Comparison of ENCODE assay signal across 1 cellular context in the genomic region with DNA sequence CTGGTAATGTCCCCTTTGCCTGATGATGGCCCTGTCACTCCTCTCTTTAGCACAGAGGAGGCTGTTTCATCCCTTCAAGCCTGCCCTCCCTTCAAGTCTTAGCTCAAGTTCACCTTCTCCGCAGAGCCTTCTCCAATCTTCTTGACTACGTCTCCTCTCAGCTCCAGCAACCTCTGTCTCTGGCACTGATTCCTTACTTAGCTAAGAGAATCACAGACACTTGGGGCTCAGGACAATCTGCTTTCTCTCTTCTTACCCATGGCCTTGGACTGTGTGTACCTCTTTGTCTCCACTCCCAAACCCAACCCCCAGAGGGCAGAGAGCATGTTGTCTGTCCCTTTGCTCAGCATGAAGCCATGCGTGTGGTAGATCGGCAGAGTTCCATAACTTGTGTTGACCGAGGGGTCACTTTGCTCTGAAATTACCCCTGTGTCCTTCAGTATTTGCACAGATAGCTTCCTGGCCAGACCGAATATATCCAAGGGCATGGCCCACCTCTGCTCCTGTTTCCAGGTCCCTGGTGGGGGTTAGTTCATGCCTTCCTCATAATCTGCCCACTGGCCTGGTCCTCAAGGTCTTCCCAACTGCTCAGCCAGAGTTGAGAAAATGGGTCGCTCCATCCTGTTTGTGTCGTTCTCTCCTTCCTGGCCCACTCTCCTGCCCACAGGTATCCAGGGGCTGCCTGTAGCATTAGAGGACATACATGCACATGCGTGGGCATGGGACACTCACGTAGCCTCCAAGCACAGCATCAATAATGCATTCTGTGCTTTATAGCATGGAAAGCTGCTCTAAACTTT.
A peak's percentile ranks its signal among the peaks of the same experiment; 100 is the strongest.
TF ChIP-seq lines count a peak whose summit lies in the region.

No MANE protein-coding gene starts in this region.

TF ChIP-seq in HepG2, 621 proteins besides CTCF, POLR2A, EP300 and RAD21 (continued from another document and continues in another):
- TF ChIP-seq, protein P1, sequence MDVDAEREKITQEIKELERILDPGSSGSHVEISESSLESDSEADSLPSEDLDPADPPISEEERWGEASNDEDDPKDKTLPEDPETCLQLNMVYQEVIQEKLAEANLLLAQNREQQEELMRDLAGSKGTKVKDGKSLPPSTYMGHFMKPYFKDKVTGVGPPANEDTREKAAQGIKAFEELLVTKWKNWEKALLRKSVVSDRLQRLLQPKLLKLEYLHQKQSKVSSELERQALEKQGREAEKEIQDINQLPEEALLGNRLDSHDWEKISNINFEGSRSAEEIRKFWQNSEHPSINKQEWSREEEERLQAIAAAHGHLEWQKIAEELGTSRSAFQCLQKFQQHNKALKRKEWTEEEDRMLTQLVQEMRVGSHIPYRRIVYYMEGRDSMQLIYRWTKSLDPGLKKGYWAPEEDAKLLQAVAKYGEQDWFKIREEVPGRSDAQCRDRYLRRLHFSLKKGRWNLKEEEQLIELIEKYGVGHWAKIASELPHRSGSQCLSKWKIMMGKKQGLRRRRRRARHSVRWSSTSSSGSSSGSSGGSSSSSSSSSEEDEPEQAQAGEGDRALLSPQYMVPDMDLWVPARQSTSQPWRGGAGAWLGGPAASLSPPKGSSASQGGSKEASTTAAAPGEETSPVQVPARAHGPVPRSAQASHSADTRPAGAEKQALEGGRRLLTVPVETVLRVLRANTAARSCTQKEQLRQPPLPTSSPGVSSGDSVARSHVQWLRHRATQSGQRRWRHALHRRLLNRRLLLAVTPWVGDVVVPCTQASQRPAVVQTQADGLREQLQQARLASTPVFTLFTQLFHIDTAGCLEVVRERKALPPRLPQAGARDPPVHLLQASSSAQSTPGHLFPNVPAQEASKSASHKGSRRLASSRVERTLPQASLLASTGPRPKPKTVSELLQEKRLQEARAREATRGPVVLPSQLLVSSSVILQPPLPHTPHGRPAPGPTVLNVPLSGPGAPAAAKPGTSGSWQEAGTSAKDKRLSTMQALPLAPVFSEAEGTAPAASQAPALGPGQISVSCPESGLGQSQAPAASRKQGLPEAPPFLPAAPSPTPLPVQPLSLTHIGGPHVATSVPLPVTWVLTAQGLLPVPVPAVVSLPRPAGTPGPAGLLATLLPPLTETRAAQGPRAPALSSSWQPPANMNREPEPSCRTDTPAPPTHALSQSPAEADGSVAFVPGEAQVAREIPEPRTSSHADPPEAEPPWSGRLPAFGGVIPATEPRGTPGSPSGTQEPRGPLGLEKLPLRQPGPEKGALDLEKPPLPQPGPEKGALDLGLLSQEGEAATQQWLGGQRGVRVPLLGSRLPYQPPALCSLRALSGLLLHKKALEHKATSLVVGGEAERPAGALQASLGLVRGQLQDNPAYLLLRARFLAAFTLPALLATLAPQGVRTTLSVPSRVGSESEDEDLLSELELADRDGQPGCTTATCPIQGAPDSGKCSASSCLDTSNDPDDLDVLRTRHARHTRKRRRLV (CRISPR knock-in tag; IDR thresholded peaks at IDR 0.05) = 0 out of 2 replicates have a peak, but pooled peaks have one; percentile 39
- TF ChIP-seq FOSL1 (CRISPR knock-in tag; IDR thresholded peaks at IDR 0.05; ENCODE audit: borderline replicate concordance) = no peak
- 0 out of 2 replicates have a peak, but pooled peaks have one; percentile 57 for TF ChIP-seq KLF11 (CRISPR knock-in tag; IDR thresholded peaks at IDR 0.05)
- TF ChIP-seq ZNF781 (CRISPR knock-in tag; IDR thresholded peaks at IDR 0.05; ENCODE audit: borderline replicate concordance, not compliant biosample characterization) = peak; percentile 63
- TF ChIP-seq, protein P2, sequence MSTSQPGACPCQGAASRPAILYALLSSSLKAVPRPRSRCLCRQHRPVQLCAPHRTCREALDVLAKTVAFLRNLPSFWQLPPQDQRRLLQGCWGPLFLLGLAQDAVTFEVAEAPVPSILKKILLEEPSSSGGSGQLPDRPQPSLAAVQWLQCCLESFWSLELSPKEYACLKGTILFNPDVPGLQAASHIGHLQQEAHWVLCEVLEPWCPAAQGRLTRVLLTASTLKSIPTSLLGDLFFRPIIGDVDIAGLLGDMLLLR (CRISPR knock-in tag; IDR thresholded peaks at IDR 0.05) = 0 out of 2 replicates have a peak, but pooled peaks have one; percentile 63
- TF ChIP-seq AGO2 (optimal IDR thresholded peaks at IDR 0.05; ENCODE audit: low read depth, low read length) = no peak
- TF ChIP-seq, protein P3, sequence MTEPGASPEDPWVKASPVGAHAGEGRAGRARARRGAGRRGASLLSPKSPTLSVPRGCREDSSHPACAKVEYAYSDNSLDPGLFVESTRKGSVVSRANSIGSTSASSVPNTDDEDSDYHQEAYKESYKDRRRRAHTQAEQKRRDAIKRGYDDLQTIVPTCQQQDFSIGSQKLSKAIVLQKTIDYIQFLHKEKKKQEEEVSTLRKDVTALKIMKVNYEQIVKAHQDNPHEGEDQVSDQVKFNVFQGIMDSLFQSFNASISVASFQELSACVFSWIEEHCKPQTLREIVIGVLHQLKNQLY (CRISPR knock-in tag; IDR thresholded peaks at IDR 0.05) = peak; percentile 95
- peak; percentile 66; the same call in 1 of the 2 replicates for TF ChIP-seq ATM (IDR thresholded peaks at IDR 0.05; ENCODE audit: borderline replicate concordance)
- no peak for TF ChIP-seq FOXP1 (IDR thresholded peaks at IDR 0.05)
- TF ChIP-seq FOXP1 (CRISPR knock-in tag; IDR thresholded peaks at IDR 0.05) = peak; percentile 95
- TF ChIP-seq ERF (CRISPR knock-in tag; IDR thresholded peaks at IDR 0.05) = peak; percentile 78
- peak; percentile 91 for TF ChIP-seq ZKSCAN8 (CRISPR knock-in tag; IDR thresholded peaks at IDR 0.05; ENCODE audit: borderline replicate concordance)
- TF ChIP-seq, protein P4, sequence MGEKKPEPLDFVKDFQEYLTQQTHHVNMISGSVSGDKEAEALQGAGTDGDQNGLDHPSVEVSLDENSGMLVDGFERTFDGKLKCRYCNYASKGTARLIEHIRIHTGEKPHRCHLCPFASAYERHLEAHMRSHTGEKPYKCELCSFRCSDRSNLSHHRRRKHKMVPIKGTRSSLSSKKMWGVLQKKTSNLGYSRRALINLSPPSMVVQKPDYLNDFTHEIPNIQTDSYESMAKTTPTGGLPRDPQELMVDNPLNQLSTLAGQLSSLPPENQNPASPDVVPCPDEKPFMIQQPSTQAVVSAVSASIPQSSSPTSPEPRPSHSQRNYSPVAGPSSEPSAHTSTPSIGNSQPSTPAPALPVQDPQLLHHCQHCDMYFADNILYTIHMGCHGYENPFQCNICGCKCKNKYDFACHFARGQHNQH (CRISPR knock-in tag; IDR thresholded peaks at IDR 0.05) = peak; percentile 92
- peak; percentile 93 for TF ChIP-seq HMG20A (CRISPR knock-in tag; IDR thresholded peaks at IDR 0.05; ENCODE audit: borderline replicate concordance)
- 0 out of 2 replicates have a peak, but pooled peaks have one; percentile 70 for TF ChIP-seq JUND (CRISPR knock-in tag; IDR thresholded peaks at IDR 0.05)
- TF ChIP-seq IRF2 (CRISPR knock-in tag; IDR thresholded peaks at IDR 0.05) = peak; percentile 95
- TF ChIP-seq KLF12 (CRISPR knock-in tag; IDR thresholded peaks at IDR 0.05; ENCODE audit: borderline replicate concordance) = 0 out of 2 replicates have a peak, but pooled peaks have one; percentile 50
- TF ChIP-seq, protein P5, sequence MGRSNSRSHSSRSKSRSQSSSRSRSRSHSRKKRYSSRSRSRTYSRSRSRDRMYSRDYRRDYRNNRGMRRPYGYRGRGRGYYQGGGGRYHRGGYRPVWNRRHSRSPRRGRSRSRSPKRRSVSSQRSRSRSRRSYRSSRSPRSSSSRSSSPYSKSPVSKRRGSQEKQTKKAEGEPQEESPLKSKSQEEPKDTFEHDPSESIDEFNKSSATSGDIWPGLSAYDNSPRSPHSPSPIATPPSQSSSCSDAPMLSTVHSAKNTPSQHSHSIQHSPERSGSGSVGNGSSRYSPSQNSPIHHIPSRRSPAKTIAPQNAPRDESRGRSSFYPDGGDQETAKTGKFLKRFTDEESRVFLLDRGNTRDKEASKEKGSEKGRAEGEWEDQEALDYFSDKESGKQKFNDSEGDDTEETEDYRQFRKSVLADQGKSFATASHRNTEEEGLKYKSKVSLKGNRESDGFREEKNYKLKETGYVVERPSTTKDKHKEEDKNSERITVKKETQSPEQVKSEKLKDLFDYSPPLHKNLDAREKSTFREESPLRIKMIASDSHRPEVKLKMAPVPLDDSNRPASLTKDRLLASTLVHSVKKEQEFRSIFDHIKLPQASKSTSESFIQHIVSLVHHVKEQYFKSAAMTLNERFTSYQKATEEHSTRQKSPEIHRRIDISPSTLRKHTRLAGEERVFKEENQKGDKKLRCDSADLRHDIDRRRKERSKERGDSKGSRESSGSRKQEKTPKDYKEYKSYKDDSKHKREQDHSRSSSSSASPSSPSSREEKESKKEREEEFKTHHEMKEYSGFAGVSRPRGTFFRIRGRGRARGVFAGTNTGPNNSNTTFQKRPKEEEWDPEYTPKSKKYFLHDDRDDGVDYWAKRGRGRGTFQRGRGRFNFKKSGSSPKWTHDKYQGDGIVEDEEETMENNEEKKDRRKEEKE (IDR thresholded peaks at IDR 0.05) = no peak
- TF ChIP-seq MYNN (CRISPR knock-in tag; IDR thresholded peaks at IDR 0.05; ENCODE audit: low read depth) = peak; percentile 81; the same call in 1 of the 2 replicates
- TF ChIP-seq LCORL (IDR thresholded peaks at IDR 0.05) = peak; percentile 76
- TF ChIP-seq LCORL (CRISPR knock-in tag; IDR thresholded peaks at IDR 0.05) = peak; percentile 97
- TF ChIP-seq XRCC5 (optimal IDR thresholded peaks at IDR 0.05; ENCODE audit: low read length) = peak; percentile 19
- peak; percentile 49 for TF ChIP-seq ZNF746 (CRISPR knock-in tag; IDR thresholded peaks at IDR 0.05)
- peak; percentile 83; the same call in 1 of the 2 replicates for TF ChIP-seq ZNF788 (CRISPR knock-in tag; IDR thresholded peaks at IDR 0.05; ENCODE audit: borderline replicate concordance)
- TF ChIP-seq SKI (IDR thresholded peaks at IDR 0.05; ENCODE audit: partially characterized antibody) = peak; percentile 83
- TF ChIP-seq HHEX (CRISPR knock-in tag; IDR thresholded peaks at IDR 0.05) = peak; percentile 65
- peak; percentile 89; the same call in 1 of the 2 replicates for TF ChIP-seq ZNF264 (CRISPR knock-in tag; IDR thresholded peaks at IDR 0.05)
- no peak for TF ChIP-seq HDAC6 (IDR thresholded peaks at IDR 0.05; ENCODE audit: low read depth, low read length)
- peak; percentile 79 for TF ChIP-seq CEBPG (CRISPR knock-in tag; IDR thresholded peaks at IDR 0.05)
- TF ChIP-seq RAD51 (IDR thresholded peaks at IDR 0.05; ENCODE audit: borderline replicate concordance) = no peak
- no peak for TF ChIP-seq SUZ12 (IDR thresholded peaks at IDR 0.05; ENCODE audit: low read depth, low read length)
- TF ChIP-seq AGO1 (IDR thresholded peaks at IDR 0.05; ENCODE audit: low read depth, low read length, poor library complexity, severe bottlenecking) = no peak
- TF ChIP-seq NAIF1 (CRISPR knock-in tag; IDR thresholded peaks at IDR 0.05; ENCODE audit: borderline replicate concordance) = no peak
- TF ChIP-seq ZNF333 (CRISPR knock-in tag; IDR thresholded peaks at IDR 0.05; ENCODE audit: borderline replicate concordance) = no peak
- TF ChIP-seq KAT8 (CRISPR knock-in tag; IDR thresholded peaks at IDR 0.05) = peak; percentile 85
- TF ChIP-seq, protein P6, sequence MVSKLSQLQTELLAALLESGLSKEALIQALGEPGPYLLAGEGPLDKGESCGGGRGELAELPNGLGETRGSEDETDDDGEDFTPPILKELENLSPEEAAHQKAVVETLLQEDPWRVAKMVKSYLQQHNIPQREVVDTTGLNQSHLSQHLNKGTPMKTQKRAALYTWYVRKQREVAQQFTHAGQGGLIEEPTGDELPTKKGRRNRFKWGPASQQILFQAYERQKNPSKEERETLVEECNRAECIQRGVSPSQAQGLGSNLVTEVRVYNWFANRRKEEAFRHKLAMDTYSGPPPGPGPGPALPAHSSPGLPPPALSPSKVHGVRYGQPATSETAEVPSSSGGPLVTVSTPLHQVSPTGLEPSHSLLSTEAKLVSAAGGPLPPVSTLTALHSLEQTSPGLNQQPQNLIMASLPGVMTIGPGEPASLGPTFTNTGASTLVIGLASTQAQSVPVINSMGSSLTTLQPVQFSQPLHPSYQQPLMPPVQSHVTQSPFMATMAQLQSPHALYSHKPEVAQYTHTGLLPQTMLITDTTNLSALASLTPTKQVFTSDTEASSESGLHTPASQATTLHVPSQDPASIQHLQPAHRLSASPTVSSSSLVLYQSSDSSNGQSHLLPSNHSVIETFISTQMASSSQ (IDR thresholded peaks at IDR 0.05; ENCODE audit: low read depth) = peak; percentile 42; the same call in 1 of the 2 replicates
- TF ChIP-seq, protein P6 (CRISPR knock-in tag; IDR thresholded peaks at IDR 0.05; ENCODE audit: borderline replicate concordance) = peak; percentile 86
- TF ChIP-seq, protein P7, sequence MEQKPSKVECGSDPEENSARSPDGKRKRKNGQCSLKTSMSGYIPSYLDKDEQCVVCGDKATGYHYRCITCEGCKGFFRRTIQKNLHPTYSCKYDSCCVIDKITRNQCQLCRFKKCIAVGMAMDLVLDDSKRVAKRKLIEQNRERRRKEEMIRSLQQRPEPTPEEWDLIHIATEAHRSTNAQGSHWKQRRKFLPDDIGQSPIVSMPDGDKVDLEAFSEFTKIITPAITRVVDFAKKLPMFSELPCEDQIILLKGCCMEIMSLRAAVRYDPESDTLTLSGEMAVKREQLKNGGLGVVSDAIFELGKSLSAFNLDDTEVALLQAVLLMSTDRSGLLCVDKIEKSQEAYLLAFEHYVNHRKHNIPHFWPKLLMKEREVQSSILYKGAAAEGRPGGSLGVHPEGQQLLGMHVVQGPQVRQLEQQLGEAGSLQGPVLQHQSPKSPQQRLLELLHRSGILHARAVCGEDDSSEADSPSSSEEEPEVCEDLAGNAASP (CRISPR knock-in tag; IDR thresholded peaks at IDR 0.05; ENCODE audit: borderline replicate concordance) = peak; percentile 93; the same call in 1 of the 2 replicates
- TF ChIP-seq ZNF552 (CRISPR knock-in tag; IDR thresholded peaks at IDR 0.05; ENCODE audit: borderline replicate concordance) = no peak
- TF ChIP-seq PHF21A (CRISPR knock-in tag; IDR thresholded peaks at IDR 0.05) = peak; percentile 94
- TF ChIP-seq ZSCAN25 (CRISPR knock-in tag; IDR thresholded peaks at IDR 0.05) = peak; percentile 65; the same call in 1 of the 2 replicates
- TF ChIP-seq PCBP2 (optimal IDR thresholded peaks at IDR 0.05; ENCODE audit: low read depth, low read length, poor library complexity, severe bottlenecking) = no peak
- TF ChIP-seq ZBTB20 (CRISPR knock-in tag; IDR thresholded peaks at IDR 0.05; ENCODE audit: borderline replicate concordance, low read depth) = peak; percentile 77
- no peak for TF ChIP-seq ZNF34 (CRISPR knock-in tag; IDR thresholded peaks at IDR 0.05; ENCODE audit: borderline replicate concordance)
